In genomic region chr9:124257865-124258764, GRCh38 we compare ENCODE assay signal across 8 cellular contexts. TPM values are rescaled to one million over a fixed set of nuclear protein-coding genes. Genes with fewer than 3 reads are reported as not detected.
A peak's percentile ranks its signal among the peaks of the same experiment; 100 is the strongest.
DNase-seq lines count a peak whose midpoint lies in the region; ATAC-seq and TF ChIP-seq lines count a peak whose summit lies in the region.

TSS of gene NEK6 (plus strand) at chr9:124257949. CDS start at chr9:124301965, 44,016 bp downstream.

- H3K4me1 ChIP-seq in mucosa of rectum (ENCODE audit: control insufficient read depth in 2 of 2, insufficient read depth in 2 of 2, low read length in 2 of 2) (peaks cover 35 to 39% of the 10 kb centered on the region in 2 donors), tibial artery (peaks cover 8 to 46% (median 40%) of the 10 kb centered on the region in 4 donors)

- H3K27ac ChIP-seq in mucosa of rectum (ENCODE audit: low read depth in 2 of 2, low read length in 2 of 2), result peak within 1 kb of the TSS; percentile 86 to 88
- H3K27ac ChIP-seq in tibial artery, result peak within 1 kb of the TSS; percentile 91 to 92

- no peak for ATAC-seq in GM18520 (IDR thresholded peaks at IDR 0.05; ENCODE audit: unreplicated experiment)

- H3K9ac ChIP-seq in mucosa of rectum (ENCODE audit: low read depth in 1 of 2, low read length in 2 of 2), result peak within 1 kb of the TSS; percentile 76 to 87

- intact Hi-C loops in tibial artery (cut with DNase I; ENCODE audit: low total_unique reads), result loop anchor here (2.0 to 10.0 kb wide), 2 partner anchors 27 to 67 kb away; no protein-coding TSS in a partner anchor

- DNase-seq in D341Med (ENCODE audit: low spot score) (peak; percentile 88), HT-29 (ENCODE audit: low spot score) (peak; percentile 31), epithelial cell of esophagus (ENCODE audit: low read depth) (peak; percentile 62), tibial artery (peak; percentile 45 to 78), putamen (ENCODE audit: low spot score) (no peak)
- DNase-seq in activated CD4-positive, alpha-beta T cell treated with anti-CD3 and anti-CD28 coated beads, Interleukin-2, amount 50 U/mL, for 48 hours, result peak; percentile 20 to 32

- H3K9me3 ChIP-seq in mucosa of rectum (ENCODE audit: control insufficient read depth in 2 of 2, low read length in 2 of 2), result no peaks in the 10 kb centered on the region
- no peaks in the 10 kb centered on the region for H3K9me3 ChIP-seq in tibial artery

- no peak for TF ChIP-seq CTCF in epithelial cell of esophagus (IDR thresholded peaks at IDR 0.05; ENCODE audit: insufficient read depth, low read depth, low read length, missing control alignments)
- no peak for TF ChIP-seq CTCF in tibial artery (IDR thresholded peaks at IDR 0.05)

- H3K27me3 ChIP-seq in mucosa of rectum (ENCODE audit: control insufficient read depth in 2 of 2, insufficient read depth in 2 of 2, low read length in 2 of 2), result no peaks in the 10 kb centered on the region
- H3K27me3 ChIP-seq in tibial artery, result no peaks in the 10 kb centered on the region

- peak within 1 kb of the TSS; percentile 63 for H3K4me3 ChIP-seq in epithelial cell of esophagus (ENCODE audit: low read length)
- H3K4me3 ChIP-seq in mucosa of rectum (ENCODE audit: low read length in 2 of 2), result peak within 1 kb of the TSS; percentile 87 to 88
- peak within 1 kb of the TSS; percentile 73 to 91 for H3K4me3 ChIP-seq in tibial artery

- H3K36me3 ChIP-seq in mucosa of rectum (ENCODE audit: control insufficient read depth in 2 of 2, insufficient read depth in 2 of 2, low read length in 2 of 2) (no peaks in the 10 kb centered on the region), tibial artery (no peaks in the 10 kb centered on the region)

RNA-seq across cellular contexts. Expression of gene NEK6, which starts in this region (rescaled TPM):
- 17.0 and 22.1 TPM in 2 replicates for total RNA-seq in HT-29 (2014; rRNA removed; shearing (Covaris generic))
